ENCODE assay signal across 13 cellular contexts in the genomic region with DNA sequence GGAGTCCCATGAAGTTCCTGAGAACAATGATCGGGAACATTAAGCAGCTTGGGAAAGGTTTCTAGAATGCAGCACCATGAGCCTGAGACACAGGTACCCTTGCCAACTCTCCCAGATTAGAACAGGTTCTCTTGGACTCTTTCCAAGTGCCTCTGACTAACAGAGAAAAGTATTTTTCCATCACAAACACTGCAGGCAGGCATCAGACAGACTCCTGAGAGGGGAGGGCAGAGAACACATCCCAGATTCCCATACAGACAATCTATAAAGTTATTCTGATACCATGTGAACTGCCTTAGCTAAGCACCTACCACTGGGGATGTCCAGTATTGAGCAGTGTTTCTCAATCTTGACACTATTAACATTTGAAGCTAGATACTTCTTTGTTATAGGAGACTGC. TPM values are rescaled to one million over a fixed set of nuclear protein-coding genes. Genes with fewer than 3 reads are reported as not detected.
DNase-seq lines count a peak whose midpoint lies in the region; ATAC-seq and TF ChIP-seq lines count a peak whose summit lies in the region.
"Had no signal": no experiment of that assay in that cellular context is flagged by ENCODE, and none has a peak within 500 bp of the region (broad histone marks: within the 10 kb centered on the region; RNA-seq: fewer than 3 reads in every experiment).

No MANE protein-coding gene starts in this region.

- H3K4me3 Mint-ChIP-seq in naive thymus-derived CD4-positive, alpha-beta T cell: no peak overlapping the region
- H3K4me3 Mint-ChIP-seq: activated T-helper 17 cell treated with anti-CD3 and anti-CD28 coated beads, Interleukin-2, amount 50 U/mL, for 72 hours; B cell; T-helper 1 cell treated with Interleukin-12 subunit alpha and Interleukin-12 subunit beta and Interleukin-4 antibody, amounts not matched to agents 30 μg/mL and 1 μg/mL, for 36 hours had no signal

- no peaks in the 10 kb centered on the region for H3K27me3 Mint-ChIP-seq in naive thymus-derived CD4-positive, alpha-beta T cell
- H3K27me3 Mint-ChIP-seq: activated T-helper 17 cell treated with anti-CD3 and anti-CD28 coated beads, Interleukin-2, amount 50 U/mL, for 72 hours; B cell had no signal

- ATAC-seq in lung (ENCODE audit: insufficient read depth, low FRiP score) (no peak), HG03342 (IDR thresholded peaks at IDR 0.05; ENCODE audit: unreplicated experiment) (no peak)
- no peak for ATAC-seq in naive thymus-derived CD4-positive, alpha-beta T cell
- ATAC-seq: activated T-helper 17 cell treated with anti-CD3 and anti-CD28 coated beads, Interleukin-2, amount 50 U/mL, for 72 hours had no signal

- peaks cover 0 to 6% (median 0%) of the 10 kb centered on the region in 11 donors for H3K9me3 Mint-ChIP-seq in naive thymus-derived CD4-positive, alpha-beta T cell
- H3K9me3 Mint-ChIP-seq: activated T-helper 17 cell treated with anti-CD3 and anti-CD28 coated beads, Interleukin-2, amount 50 U/mL, for 72 hours had no signal

- peaks cover 12% of the 10 kb centered on the region in 2 donors for H3K36me3 ChIP-seq in lung (ENCODE audit: control insufficient read depth in 2 of 2, insufficient read depth in 2 of 2, low read length in 2 of 2)
- H3K36me3 ChIP-seq in naive thymus-derived CD4-positive, alpha-beta T cell (ENCODE audit: control insufficient read depth in 2 of 3, insufficient read depth in 3 of 3, low read length in 3 of 3): peaks cover 4 to 69% (median 4%) of the 10 kb centered on the region in 3 experiments

- H3K4me1 Mint-ChIP-seq in naive thymus-derived CD4-positive, alpha-beta T cell: peaks cover 0 to 2% (median 0%) of the 10 kb centered on the region in 7 donors
- H3K4me1 Mint-ChIP-seq: activated T-helper 17 cell treated with anti-CD3 and anti-CD28 coated beads, Interleukin-2, amount 50 U/mL, for 72 hours; B cell had no signal

- H3K36me3 Mint-ChIP-seq in naive thymus-derived CD4-positive, alpha-beta T cell: peaks cover 15 to 72% (median 28%) of the 10 kb centered on the region in 5 donors

- H3K27ac ChIP-seq in lung (ENCODE audit: low read depth in 1 of 2, low read length in 1 of 2): peak overlapping the region; percentile 5
- no peak overlapping the region for H3K27ac ChIP-seq in naive thymus-derived CD4-positive, alpha-beta T cell (ENCODE audit: low read depth, low read length)
- H3K27ac ChIP-seq: HL-60 had no signal

- no peaks in the 10 kb centered on the region for H3K9me3 ChIP-seq in lung (ENCODE audit: control insufficient read depth in 2 of 2, insufficient read depth in 1 of 2, low read length in 1 of 2)
- H3K9me3 ChIP-seq in naive thymus-derived CD4-positive, alpha-beta T cell (ENCODE audit: control insufficient read depth in 2 of 3, low read length in 3 of 3): no peaks in the 10 kb centered on the region

- TF ChIP-seq CTCF in lung (IDR thresholded peaks at IDR 0.05; ENCODE audit: control extremely low read depth, extremely low read depth): no peak

- WGBS in lung, 2 donors: 81 to 91% methylated on average over 1 of the region's 1 CpG

- POLR2A ChIA-PET in naive thymus-derived CD4-positive, alpha-beta T cell (lab: Charles Lee): no interaction called here

- CTCF ChIA-PET in naive thymus-derived CD4-positive, alpha-beta T cell (lab: Charles Lee): no interaction called here

- intact Hi-C loops in naive thymus-derived CD4-positive, alpha-beta T cell (cut with micrococcal nuclease): no loop called here

- H3K4me1 ChIP-seq in lung (ENCODE audit: control insufficient read depth in 2 of 2, insufficient read depth in 2 of 2, low read length in 2 of 2): peaks cover 0 to 3% of the 10 kb centered on the region in 2 donors
- H3K4me1 ChIP-seq in naive thymus-derived CD4-positive, alpha-beta T cell (ENCODE audit: control insufficient read depth in 2 of 2, insufficient read depth in 2 of 2, low read length in 2 of 2): no peaks in the 10 kb centered on the region

- no peak overlapping the region for H3K27ac Mint-ChIP-seq in naive thymus-derived CD4-positive, alpha-beta T cell
- H3K27ac Mint-ChIP-seq: activated T-helper 17 cell treated with anti-CD3 and anti-CD28 coated beads, Interleukin-2, amount 50 U/mL, for 72 hours; B cell; T-helper 1 cell treated with Interleukin-12 subunit alpha and Interleukin-12 subunit beta and Interleukin-4 antibody, amounts not matched to agents 30 μg/mL and 1 μg/mL, for 36 hours had no signal

- H3K27me3 ChIP-seq in lung (ENCODE audit: control insufficient read depth, insufficient read depth): no peaks in the 10 kb centered on the region
- no peaks in the 10 kb centered on the region for H3K27me3 ChIP-seq in naive thymus-derived CD4-positive, alpha-beta T cell (ENCODE audit: control insufficient read depth in 2 of 2, insufficient read depth in 2 of 2, low read length in 2 of 2)

- H3K4me3 ChIP-seq in lung: no peak overlapping the region
- no peak overlapping the region for H3K4me3 ChIP-seq in naive thymus-derived CD4-positive, alpha-beta T cell (ENCODE audit: low read length)

- DNase-seq in AG08396 (ENCODE audit: low spot score): peak; percentile 25
- DNase-seq in NCI-H2196 (lab: John Stamatoyannopoulos, UW; ENCODE audit: unreplicated experiment): peak; percentile 74
- DNase-seq in dermis blood vessel endothelial cell: peak; percentile 54
- DNase-seq in lung (ENCODE audit: low spot score): no peak
- DNase-seq in naive thymus-derived CD4-positive, alpha-beta T cell: no peak
- DNase-seq in DMS114 treated with DMSO at 0.1 percent for 48 hours (lab: John Stamatoyannopoulos, UW; ENCODE audit: unreplicated experiment): no peak
- DNase-seq in GM19240 (ENCODE audit: insufficient read length, low spot score): no peak
- DNase-seq: NCI-H2171 had no signal

RNA-seq across cellular contexts. Expression of a gene that starts 27.3 kb away (rescaled TPM):
- total RNA-seq in dermis blood vessel endothelial cell (17.0 and 18.4 TPM in 2 replicates), lung (10 to 100 TPM; 20.5 to 33.3 TPM)
- polyA plus RNA-seq in lung: 10 to 100 TPM; 20.2 to 85.0 TPM
- 10 to 100 TPM; 35.0 to 57.7 (median 52.9) TPM for total RNA-seq in naive thymus-derived CD4-positive, alpha-beta T cell
- polyA plus RNA-seq in naive thymus-derived CD4-positive, alpha-beta T cell: 10 to 100 TPM; 77.0 to 93.5 TPM

Comparison
In these comparisons a context has a peak if more than half of its experiments do, and no peak if none do; other contexts are left out.
1. DNase-seq: peak in AG08396 (single experiment), NCI-H2196 (single experiment) and dermis blood vessel endothelial cell (single experiment); none in lung (single experiment), naive thymus-derived CD4-positive, alpha-beta T cell (0 of 9), DMS114 treated with DMSO at 0.1 percent for 48 hours (single experiment) and GM19240 (single experiment).